9 cellular contexts compared by ENCODE assay signal in genomic region chr19:46297700-46298476, GRCh38. TPM values are rescaled to one million over a fixed set of nuclear protein-coding genes. Genes with fewer than 3 reads are reported as not detected.
A peak's percentile ranks its signal among the peaks of the same experiment; 100 is the strongest.
DNase-seq lines count a peak whose midpoint lies in the region; ATAC-seq and TF ChIP-seq lines count a peak whose summit lies in the region.
"Had no signal": no experiment of that assay in that cellular context is flagged by ENCODE, and none has a peak within 500 bp of the region (broad histone marks: within the 10 kb centered on the region; RNA-seq: fewer than 3 reads in every experiment).

No MANE protein-coding gene starts in this region.

- H3K4ac ChIP-seq in trophoblast cell (ENCODE audit: low read depth, low read length), result no peak overlapping the region

- no peak overlapping the region for H2BK120ac ChIP-seq in trophoblast cell (ENCODE audit: insufficient read depth, low read length, poor library complexity)

- no peak overlapping the region for H3K18ac ChIP-seq in trophoblast cell (ENCODE audit: low read length)

- no peak overlapping the region for H3K9ac ChIP-seq in trophoblast cell (ENCODE audit: low read length)

- no peak overlapping the region for H2AK5ac ChIP-seq in trophoblast cell (ENCODE audit: low read length)

- H3K4me3 ChIP-seq in right atrium auricular region (peak overlapping the region; percentile 58 to 65), trophoblast cell (ENCODE audit: low read depth, low read length) (no peak overlapping the region)

- no peak for ATAC-seq in GM21825 (IDR thresholded peaks at IDR 0.05; ENCODE audit: unreplicated experiment)

- no peak overlapping the region for H3K14ac ChIP-seq in trophoblast cell (ENCODE audit: low read length)

- H3K27me3 ChIP-seq in right atrium auricular region, result no peaks in the 10 kb centered on the region
- H3K27me3 ChIP-seq in trophoblast cell (ENCODE audit: insufficient read depth, low read length), result no peaks in the 10 kb centered on the region

- peak overlapping the region; percentile 96 for H3K4me2 ChIP-seq in trophoblast cell (ENCODE audit: low read length)

- WGBS in trophoblast cell (ENCODE audit: extremely low coverage, insufficient coverage, insufficient read length), result no CpG with 5 or more reads among the region's 19 CpGs

- H2BK12ac ChIP-seq in trophoblast cell (ENCODE audit: low read length), result no peak overlapping the region

- no peaks in the 10 kb centered on the region for H3K9me3 ChIP-seq in right atrium auricular region
- H3K9me3 ChIP-seq in trophoblast cell (ENCODE audit: insufficient read depth, low read depth, low read length), result no peaks in the 10 kb centered on the region
- H3K9me3 ChIP-seq: neutrophil had no signal

- peaks cover 2% of the 10 kb centered on the region for H3K79me2 ChIP-seq in trophoblast cell (ENCODE audit: control insufficient read depth, insufficient read depth, low read length, poor library complexity)

- peak in 1 of 2 donors; percentile 58 for TF ChIP-seq CTCF in right atrium auricular region (IDR thresholded peaks at IDR 0.05)

- H3K23ac ChIP-seq in trophoblast cell (ENCODE audit: low read length), result no peak overlapping the region

- H3K36me3 ChIP-seq in right atrium auricular region (peaks cover 6% of the 10 kb centered on the region), trophoblast cell (ENCODE audit: control insufficient read depth in 1 of 2, insufficient read depth in 2 of 2, low read length in 2 of 2) (no peaks in the 10 kb centered on the region)
- H3K36me3 ChIP-seq: neutrophil had no signal

- peak overlapping the region; percentile 50 for H2AFZ ChIP-seq in trophoblast cell (ENCODE audit: insufficient read depth, low read length, poor library complexity)

- H4K91ac ChIP-seq in trophoblast cell (ENCODE audit: low read depth, low read length), result no peak overlapping the region

- DNase-seq in C1 segment of cervical spinal cord (lab: John Stamatoyannopoulos, UW) (peak in 13 of 14 donors; percentile 1 to 74 (median 56)), anterior cingulate cortex (lab: John Stamatoyannopoulos, UW) (peak in 51 of 58 donors; percentile 15 to 84 (median 60)), right atrium auricular region (ENCODE audit: low spot score) (peak; percentile 91), trophoblast cell (no peak), NCI-H1105 treated with DMSO at 0.1 percent for 48 hours (lab: John Stamatoyannopoulos, UW) (no peak), NCI-H774 (lab: John Stamatoyannopoulos, UW) (no peak), OCI-M2 (lab: John Stamatoyannopoulos, UW; ENCODE audit: unreplicated experiment) (no peak)

- no peak overlapping the region for H4K12ac ChIP-seq in trophoblast cell (ENCODE audit: low read depth, low read length)

- peaks cover 6% of the 10 kb centered on the region for H3K79me1 ChIP-seq in trophoblast cell (ENCODE audit: low read length)

- no peak overlapping the region for H4K8ac ChIP-seq in trophoblast cell (ENCODE audit: low read depth, low read length)

- H3K4me1 ChIP-seq in right atrium auricular region, result peaks cover 0 to 63% of the 10 kb centered on the region in 2 donors
- H3K4me1 ChIP-seq in trophoblast cell (ENCODE audit: control insufficient read depth in 1 of 2, insufficient read depth in 2 of 2, low read length in 2 of 2), result peaks cover 3 to 7% of the 10 kb centered on the region in 2 experiments

- peak overlapping the region; percentile 96 to 97 for H3K27ac ChIP-seq in right atrium auricular region
- H3K27ac ChIP-seq in trophoblast cell (ENCODE audit: low read depth, low read length), result no peak overlapping the region
- H3K27ac ChIP-seq: neutrophil had no signal

- no peak overlapping the region for H2BK5ac ChIP-seq in trophoblast cell (ENCODE audit: low read depth, low read length, poor library complexity)

RNA-seq across cellular contexts. Expression of gene HIF3A, which starts 1.0 kb away (rescaled TPM):
- total RNA-seq in right atrium auricular region, result 100 to 1,000 TPM in 1 of 2 donors, 10 to 100 TPM in 1; 73.1 to 123 TPM
- 7.6 and 9.8 TPM in 2 replicates for polyA plus RNA-seq in trophoblast cell (2013)

RNA-seq across cellular contexts. Expression of gene PPP5C, which starts 49.0 kb away (rescaled TPM):
- 10 to 100 TPM; 59.1 to 84.3 TPM for total RNA-seq in right atrium auricular region
- 49.7 and 52.0 TPM in 2 replicates for polyA plus RNA-seq in trophoblast cell (2013)

Comparison
In these comparisons a context has a peak if more than half of its experiments do, and no peak if none do; other contexts are left out.
1. DNase-seq: peak in C1 segment of cervical spinal cord (13 of 14), anterior cingulate cortex (51 of 58) and right atrium auricular region (single experiment); none in trophoblast cell (0 of 2), NCI-H1105 treated with DMSO at 0.1 percent for 48 hours (single experiment), NCI-H774 (single experiment) and OCI-M2 (single experiment).